Comparison of ENCODE assay signal across 17 cellular contexts in genomic region chr17:692116-692515, GRCh38. TPM values are rescaled to one million over a fixed set of nuclear protein-coding genes. Genes with fewer than 3 reads are reported as not detected.
A peak's percentile ranks its signal among the peaks of the same experiment; 100 is the strongest.
DNase-seq lines count a peak whose midpoint lies in the region; ATAC-seq and TF ChIP-seq lines count a peak whose summit lies in the region.
"Had no signal": no experiment of that assay in that cellular context is flagged by ENCODE, and none has a peak within 500 bp of the region (broad histone marks: within the 10 kb centered on the region; RNA-seq: fewer than 3 reads in every experiment).

No MANE protein-coding gene starts in this region.

- H3K9me3 ChIP-seq in body of pancreas: no peaks in the 10 kb centered on the region
- H3K9me3 ChIP-seq: BLaER1 treated with 17β-estradiol and CSF1 and Interleukin-3, amounts not matched to agents 10 nM and 100 nM; tibial nerve had no signal

- POLR2A ChIA-PET in BJ (lab: Charles Lee): interaction anchor here (0.5 to 0.6 kb wide), 2 partner anchors 101 to 195 kb away, joined by 3 to 5 read pairs; no protein-coding TSS in a partner anchor

- H3K27me3 ChIP-seq in BJ (ENCODE audit: control insufficient read depth, insufficient read depth, low read length) (no peaks in the 10 kb centered on the region), body of pancreas (no peaks in the 10 kb centered on the region)
- H3K27me3 ChIP-seq: BLaER1 treated with 17β-estradiol and CSF1 and Interleukin-3, amounts not matched to agents 10 nM and 100 nM; tibial nerve had no signal

- WGBS in body of pancreas, 2 donors: 82 to 83% methylated on average over 10 of the region's 10 CpGs

- H3K4me3 Mint-ChIP-seq in mesothelial cell of epicardium: no peak overlapping the region
- H3K4me3 Mint-ChIP-seq: immature natural killer cell had no signal

- H3K27ac Mint-ChIP-seq in mesothelial cell of epicardium: peak overlapping the region; percentile 55
- H3K27ac Mint-ChIP-seq: immature natural killer cell, progenitor cell of endocrine pancreas had no signal

- no peak for ATAC-seq in body of pancreas
- no peak for ATAC-seq in GM21447 (IDR thresholded peaks at IDR 0.05; ENCODE audit: unreplicated experiment)
- no peak for ATAC-seq in GM18873 (IDR thresholded peaks at IDR 0.05; ENCODE audit: low FRiP score, unreplicated experiment)

- peaks cover 47% of the 10 kb centered on the region for H3K4me1 Mint-ChIP-seq in mesothelial cell of epicardium

- H3K36me3 ChIP-seq in BJ (ENCODE audit: control insufficient read depth, insufficient read depth, low read length) (peaks cover 5% of the 10 kb centered on the region), body of pancreas (replicated peaks in 1 of 2; ENCODE audit: insufficient read depth in 1 of 2, low read depth in 2 of 2) (peaks cover 0 to 8% of the 10 kb centered on the region in 2 donors)

- no peak for TF ChIP-seq POLR2A in body of pancreas (IDR thresholded peaks at IDR 0.05)

- no peak overlapping the region for H3K4me3 ChIP-seq in BJ (ENCODE audit: low read depth, low read length)
- no peak overlapping the region for H3K4me3 ChIP-seq in body of pancreas
- H3K4me3 ChIP-seq: BLaER1 treated with 17β-estradiol and CSF1 and Interleukin-3, amounts not matched to agents 10 nM and 100 nM; tibial nerve had no signal

- H3K4me1 ChIP-seq in body of pancreas: no peaks in the 10 kb centered on the region

- H3K27me3 Mint-ChIP-seq in mesothelial cell of epicardium (ENCODE audit: low read depth): no peaks in the 10 kb centered on the region
- H3K27me3 Mint-ChIP-seq: progenitor cell of endocrine pancreas had no signal

- CTCF ChIA-PET in BJ (lab: Yijun Ruan, JAX): interaction anchor here (0.8 to 17.0 kb wide), 6 partner anchors 9 to 281 kb away, joined by 3 to 230 read pairs (median 3); a partner anchor contains a TSS

- DNase-seq in BJ (ENCODE audit: low read depth) (peak; percentile 96), NCI-H226 (peak; percentile 90), caudate nucleus (lab: John Stamatoyannopoulos, UW) (peak in 1 of 61 donors; percentile 43), mesothelial cell of epicardium (ENCODE audit: low spot score in 2 of 2, unreplicated experiment in 2 of 2) (no peak), body of pancreas (no peak), HPDE6-E6E7 (ENCODE audit: extremely low spot score) (no peak)
- DNase-seq: activated CD4-positive, alpha-beta T cell treated with anti-CD3 and anti-CD28 coated beads, Interleukin-2, amount 50 U/mL, for 1 hour; anterior cingulate cortex; DMS79 treated with DMSO at 0.1 percent for 48 hours; immature natural killer cell; NCI-H510A treated with DMSO at 0.1 percent for 48 hours; T-helper 2 cell had no signal

- TF ChIP-seq CTCF in BJ (IDR thresholded peaks at IDR 0.05; ENCODE audit: insufficient read depth, low read depth, low read length): no peak
- TF ChIP-seq CTCF in mesothelial cell of epicardium (IDR thresholded peaks at IDR 0.05; ENCODE audit: unreplicated experiment): no peak
- TF ChIP-seq CTCF in body of pancreas (IDR thresholded peaks at IDR 0.05): no peak

- peaks cover 23% of the 10 kb centered on the region for H3K36me3 Mint-ChIP-seq in mesothelial cell of epicardium

- intact Hi-C loops in body of pancreas (cut with DNase I): no loop called here

- H3K27ac ChIP-seq in caudate nucleus (ENCODE audit: low read depth, low read length): peak overlapping the region; percentile 59
- H3K27ac ChIP-seq in body of pancreas: no peak overlapping the region
- H3K27ac ChIP-seq: BLaER1 treated with 17β-estradiol and CSF1 and Interleukin-3, amounts not matched to agents 10 nM and 100 nM; tibial nerve had no signal

- no peaks in the 10 kb centered on the region for H3K9me3 Mint-ChIP-seq in mesothelial cell of epicardium
- H3K9me3 Mint-ChIP-seq: immature natural killer cell had no signal

RNA-seq across cellular contexts. Expression of gene VPS53, which starts 22.5 kb away (rescaled TPM):
- 27.3 and 34.5 TPM in 2 replicates for polyA plus RNA-seq in BJ (2011; rRNA removed)
- polyA minus RNA-seq in BJ (2011; rRNA and poly(A)+ RNA removed): 115 and 133 TPM in 2 replicates
- 73.7 to 79.7 TPM (median 76.2 TPM) in 3 replicates for total RNA-seq in mesothelial cell of epicardium
- 10 to 100 TPM; 14.0 to 19.1 TPM for total RNA-seq in body of pancreas

RNA-seq across cellular contexts. Expression of gene TLCD3A, which starts 40.3 kb away (rescaled TPM):
- polyA plus RNA-seq in BJ (2011; rRNA removed): 37.7 and 45.8 TPM in 2 replicates
- polyA minus RNA-seq in BJ (2011; rRNA and poly(A)+ RNA removed): 30.2 and 54.2 TPM in 2 replicates
- total RNA-seq in mesothelial cell of epicardium (25.3 to 28.3 TPM (median 27.7 TPM) in 3 replicates), body of pancreas (1 to 10 TPM; 3.6 to 7.9 TPM)

RNA-seq across cellular contexts. Expression of gene GEMIN4, which starts 59.9 kb away (rescaled TPM):
- polyA plus RNA-seq in BJ (2011; rRNA removed): 10.0 and 15.7 TPM in 2 replicates
- polyA minus RNA-seq in BJ (2011; rRNA and poly(A)+ RNA removed): 12.2 and 18.2 TPM in 2 replicates
- total RNA-seq in mesothelial cell of epicardium (28.6 to 35.8 TPM (median 35.4 TPM) in 3 replicates), body of pancreas (1 to 10 TPM; 5.6 to 7.3 TPM)

Comparison
In these comparisons a context has a peak if more than half of its experiments do, and no peak if none do; other contexts are left out.
1. DNase-seq: peak in BJ (single experiment) and NCI-H226 (single experiment); none in mesothelial cell of epicardium (0 of 2), body of pancreas (0 of 4) and HPDE6-E6E7 (single experiment).